In genomic region chr19:2560369-2560768, GRCh38 we compare ENCODE assay signal across 16 cellular contexts.
DNase-seq lines count a peak whose midpoint lies in the region; ATAC-seq, FAIRE-seq and TF ChIP-seq lines count a peak whose summit lies in the region.
"Had no signal": no experiment of that assay in that cellular context is flagged by ENCODE, and none has a peak within 500 bp of the region (broad histone marks: within the 10 kb centered on the region; RNA-seq: fewer than 3 reads in every experiment).

No MANE protein-coding gene starts in this region.

- H3K9me3 ChIP-seq in right atrium auricular region = no peaks in the 10 kb centered on the region
- H3K9me3 ChIP-seq in GM12878 (replicated peaks; ENCODE audit: control insufficient read depth, insufficient read depth, low read length) = no peaks in the 10 kb centered on the region

- 73% methylated on average over 13 of the region's 13 CpGs for WGBS in GM12878 (ENCODE audit: insufficient coverage, insufficient replicate concordance, low lambda C conversion rate, missing lambda C conversion rate)

- no TSS peak for BruUV-seq in GM12878 (replicated peaks; lab: Mats Ljungman, UMichigan)

- TF ChIP-seq RAD21 in GM12878 (IDR thresholded peaks at IDR 0.05; ENCODE audit: insufficient read depth, low read depth, low read length) = no peak

- POLR2A ChIA-PET in GM12878 (lab: Charles Lee) = interaction anchor here (1.0 to 3.0 kb wide), 5 partner anchors 8 to 50 kb away, joined by 3 to 23 read pairs (median 16); no protein-coding TSS in a partner anchor

- no peak for FAIRE-seq in GM12878 (lab: Jason Lieb, UNC)
- FAIRE-seq: HepG2 had no signal

- CTCF ChIA-PET in GM12878 (lab: Yijun Ruan, JAX) = interaction anchor here (0.9 to 4.1 kb wide), 4 partner anchors 7 to 51 kb away, joined by 3 to 49 read pairs (median 8); no protein-coding TSS in a partner anchor

- H3K4me1 ChIP-seq in right atrium auricular region (no peaks in the 10 kb centered on the region), GM12878 (ENCODE audit: control insufficient read depth, insufficient read depth, low read length) (peaks cover 28% of the 10 kb centered on the region)

- DNase-seq in left ventricle myocardium superior = peak; percentile 11
- no peak for DNase-seq in right atrium auricular region (ENCODE audit: low spot score)
- DNase-seq in GM12878 (ENCODE audit: low read depth, low spot score) = no peak
- DNase-seq in omental fat pad (ENCODE audit: low spot score) = no peak
- DNase-seq in NCI-H128 (lab: John Stamatoyannopoulos, UW; ENCODE audit: unreplicated experiment) = no peak
- DNase-seq: Calu3; CD4-positive, alpha-beta memory T cell; DMS53; KG1; NCI-H1436 treated with DMSO at 0.1 percent for 48 hours; NCI-H2081; NCI-H510A; PC-9 had no signal

- H2AFZ ChIP-seq in GM12878 (ENCODE audit: control insufficient read depth, low read depth, low read length) = no peak overlapping the region
- H2AFZ ChIP-seq: PC-9 had no signal

- no peak for TF ChIP-seq EP300 in GM12878 (IDR thresholded peaks at IDR 0.05; ENCODE audit: borderline replicate concordance in 1 of 2, control insufficient read depth in 1 of 2, low read depth in 2 of 2, low read length in 2 of 2)

- RAD21 ChIA-PET in GM12878 (lab: Charles Lee; ENCODE audit: unreplicated experiment) = interaction anchor here (0.6 to 4.1 kb wide), 6 partner anchors 19 to 82 kb away, joined by 6 to 67 read pairs (median 38); partner anchors contain the start of gene GADD45B

- H4K20me1 ChIP-seq in GM12878 (ENCODE audit: control insufficient read depth, insufficient read depth) = no peaks in the 10 kb centered on the region

- SMC1A ChIA-PET in GM12878 (lab: Charles Lee; ENCODE audit: uncharacterized antibody, unreplicated experiment) = interaction anchor here (2.7 to 4.0 kb wide), 4 partner anchors 35 to 84 kb away, joined by 19 to 43 read pairs (median 26); partner anchors contain the start of gene GADD45B

- no peak overlapping the region for H3K27ac ChIP-seq in right atrium auricular region
- H3K27ac ChIP-seq in GM12878 (ENCODE audit: control insufficient read depth, insufficient read depth) = no peak overlapping the region
- H3K27ac ChIP-seq: PC-9 had no signal

- TF ChIP-seq CTCF in right atrium auricular region (IDR thresholded peaks at IDR 0.05) = no peak
- TF ChIP-seq CTCF in GM12878 (IDR thresholded peaks at IDR 0.05 in 2 of 3, conservative IDR thresholded peaks at IDR 0.05 in 1 of 3; ENCODE audit: control insufficient read depth in 2 of 3, extremely low read depth in 1 of 3, insufficient read depth in 1 of 3, low read depth in 3 of 3, low read length in 3 of 3) = no peak
- TF ChIP-seq CTCF in omental fat pad (IDR thresholded peaks at IDR 0.05) = no peak

- H3K4me3 ChIP-seq in right atrium auricular region (no peak overlapping the region), GM12878 (no peak overlapping the region)
- H3K4me3 ChIP-seq: PC-9 had no signal

- no peaks in the 10 kb centered on the region for H3K36me3 ChIP-seq in right atrium auricular region
- no peaks in the 10 kb centered on the region for H3K36me3 ChIP-seq in GM12878 (ENCODE audit: control insufficient read depth in 2 of 2, insufficient read depth in 2 of 2, low read length in 1 of 2)

- in situ Hi-C loops in GM12878 (cut with MboI) = no loop called here

- intact Hi-C loops in left ventricle myocardium superior (cut with micrococcal nuclease) = no loop called here
- intact Hi-C loops in GM12878 (cut with micrococcal nuclease; ENCODE audit: unreplicated experiment) = no loop called here

- H3K27me3 ChIP-seq in right atrium auricular region (no peaks in the 10 kb centered on the region), GM12878 (replicated peaks in 1 of 2; ENCODE audit: control insufficient read depth in 2 of 2, insufficient read depth in 2 of 2, low read length in 1 of 2) (no peaks in the 10 kb centered on the region)

- no peak overlapping the region for H3K4me2 ChIP-seq in GM12878 (ENCODE audit: control insufficient read depth, insufficient read depth)
- H3K4me2 ChIP-seq: PC-9 had no signal

- H3K79me2 ChIP-seq in GM12878 (ENCODE audit: control insufficient read depth, insufficient read depth, low read length) = no peaks in the 10 kb centered on the region; the same call in 1 of the 2 replicates

- ATAC-seq in left ventricle myocardium superior (no peak), GM12878 (no peak), omental fat pad (ENCODE audit: low FRiP score) (peak; percentile 19), HG02885 (IDR thresholded peaks at IDR 0.05; ENCODE audit: poor library complexity, unreplicated experiment) (no peak), GM18517 (IDR thresholded peaks at IDR 0.05; ENCODE audit: unreplicated experiment) (no peak)
- ATAC-seq: HepG2 had no signal

- H3K9ac ChIP-seq in GM12878 (ENCODE audit: control insufficient read depth, insufficient read depth, low read length) = no peak overlapping the region

- no peak for TF ChIP-seq POLR2A in GM12878 (IDR thresholded peaks at IDR 0.05; ENCODE audit: low read depth, low read length)

TF ChIP-seq in GM12878, 131 proteins besides CTCF, POLR2A, EP300 and RAD21:
- TF ChIP-seq MEF2B (IDR thresholded peaks at IDR 0.05; ENCODE audit: partially characterized antibody, poor library complexity, severe bottlenecking) (peak; percentile 32), BRCA1 (IDR thresholded peaks at IDR 0.05; ENCODE audit: low read depth, low read length) (no peak), NR2C2 (IDR thresholded peaks at IDR 0.05; ENCODE audit: borderline replicate concordance, control insufficient read depth, insufficient read length, low read depth) (no peak), FOXK2 (IDR thresholded peaks at IDR 0.05) (no peak), CREM (IDR thresholded peaks at IDR 0.05; ENCODE audit: low read depth) (no peak)
